ENCODE assay signal across 1 cellular context in the genomic region with DNA sequence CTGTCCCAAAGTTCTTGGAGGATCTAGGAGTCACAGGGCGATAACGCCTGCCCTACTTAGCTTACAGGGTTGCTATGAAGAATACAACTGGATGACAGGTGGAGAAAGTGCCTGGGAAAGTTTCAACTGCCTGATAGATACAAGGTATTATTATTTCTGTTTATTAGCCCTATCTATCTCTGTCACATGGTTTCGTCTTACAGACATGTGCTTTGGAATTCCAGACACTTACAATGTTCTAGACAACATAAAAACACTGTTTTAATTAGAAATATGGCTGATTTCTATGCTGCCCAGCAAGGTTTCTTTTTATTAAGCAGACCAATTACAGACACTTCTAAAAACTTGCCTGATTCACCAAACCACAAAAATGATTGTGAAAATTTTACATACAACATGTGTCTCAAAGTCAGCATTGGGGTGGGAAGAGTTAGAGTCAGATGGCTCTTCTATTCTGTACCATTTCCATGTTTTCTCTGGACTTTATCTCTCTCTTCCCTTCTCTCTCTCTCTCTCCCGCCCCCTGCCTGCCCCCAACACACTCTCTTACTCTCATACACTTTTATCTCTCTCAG.
TF ChIP-seq lines count a peak whose summit lies in the region.

No MANE protein-coding gene starts in this region.

TF ChIP-seq in HepG2, 621 proteins besides CTCF, POLR2A, EP300 and RAD21:
- TF ChIP-seq, protein P1, sequence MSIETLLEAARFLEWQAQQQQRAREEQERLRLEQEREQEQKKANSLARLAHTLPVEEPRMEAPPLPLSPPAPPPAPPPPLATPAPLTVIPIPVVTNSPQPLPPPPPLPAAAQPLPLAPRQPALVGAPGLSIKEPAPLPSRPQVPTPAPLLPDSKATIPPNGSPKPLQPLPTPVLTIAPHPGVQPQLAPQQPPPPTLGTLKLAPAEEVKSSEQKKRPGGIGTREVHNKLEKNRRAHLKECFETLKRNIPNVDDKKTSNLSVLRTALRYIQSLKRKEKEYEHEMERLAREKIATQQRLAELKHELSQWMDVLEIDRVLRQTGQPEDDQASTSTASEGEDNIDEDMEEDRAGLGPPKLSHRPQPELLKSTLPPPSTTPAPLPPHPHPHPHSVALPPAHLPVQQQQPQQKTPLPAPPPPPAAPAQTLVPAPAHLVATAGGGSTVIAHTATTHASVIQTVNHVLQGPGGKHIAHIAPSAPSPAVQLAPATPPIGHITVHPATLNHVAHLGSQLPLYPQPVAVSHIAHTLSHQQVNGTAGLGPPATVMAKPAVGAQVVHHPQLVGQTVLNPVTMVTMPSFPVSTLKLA (IDR thresholded peaks at IDR 0.05): peak; percentile 94
- no peak for TF ChIP-seq POLR2AphosphoS2 (IDR thresholded peaks at IDR 0.05; ENCODE audit: low read depth, low read length)
TF ChIP-seq in HepG2: peak in this region for 1.
